12 cellular contexts compared by ENCODE assay signal in genomic region chr2:48357351-48357750, GRCh38. TPM values are rescaled to one million over a fixed set of nuclear protein-coding genes. Genes with fewer than 3 reads are reported as not detected.
A peak's percentile ranks its signal among the peaks of the same experiment; 100 is the strongest.
DNase-seq lines count a peak whose midpoint lies in the region; ATAC-seq and TF ChIP-seq lines count a peak whose summit lies in the region.
"Had no signal": no experiment of that assay in that cellular context is flagged by ENCODE, and none has a peak within 500 bp of the region (broad histone marks: within the 10 kb centered on the region; RNA-seq: fewer than 3 reads in every experiment).

No MANE protein-coding gene starts in this region.

- H3K27ac ChIP-seq in DOHH2 (ENCODE audit: low read depth, low read length) = peak overlapping the region; percentile 78
- H3K27ac ChIP-seq in HUES6 (ENCODE audit: low read depth, low read length) = 0 out of 2 replicates have a peak overlapping the region, but pooled peaks have one; percentile 38
- no peak overlapping the region for H3K27ac ChIP-seq in adrenal gland

- peaks cover 88% of the 10 kb centered on the region for H3K79me2 ChIP-seq in DOHH2 (ENCODE audit: control insufficient read depth, low read length)

- peaks cover 10% of the 10 kb centered on the region for H3K9me3 Mint-ChIP-seq in activated T-helper 2 cell treated with anti-CD3 and anti-CD28 coated beads, Interferon-gamma antibody, Interleukin-2, Interleukin-4, amounts not matched to agents 10 μg/mL and 5 μg/mL and 100 μg/mL, durations not matched to agents 14 hours and 24 hours and 36 hours
- H3K9me3 Mint-ChIP-seq in nephron progenitor cell = peaks cover 43% of the 10 kb centered on the region

- H3K4me3 Mint-ChIP-seq in activated T-helper 2 cell treated with anti-CD3 and anti-CD28 coated beads, Interferon-gamma antibody, Interleukin-2, Interleukin-4, amounts not matched to agents 10 μg/mL and 5 μg/mL and 100 μg/mL, durations not matched to agents 14 hours and 24 hours and 36 hours (ENCODE audit: low read depth) = peak overlapping the region; percentile 74
- H3K4me3 Mint-ChIP-seq in nephron progenitor cell = no peak overlapping the region

- H3K27me3 Mint-ChIP-seq in activated T-helper 2 cell treated with anti-CD3 and anti-CD28 coated beads, Interferon-gamma antibody, Interleukin-2, Interleukin-4, amounts not matched to agents 10 μg/mL and 5 μg/mL and 100 μg/mL, durations not matched to agents 14 hours and 24 hours and 36 hours (ENCODE audit: low read depth) = no peaks in the 10 kb centered on the region
- H3K27me3 Mint-ChIP-seq in nephron progenitor cell (ENCODE audit: low read depth, poor library complexity) = no peaks in the 10 kb centered on the region

- H3K36me3 ChIP-seq in DOHH2 (ENCODE audit: control insufficient read depth, low read length) = peaks cover 44% of the 10 kb centered on the region
- 0 out of 2 replicates have a peak, but pooled peaks cover 6% of the 10 kb centered on the region for H3K36me3 ChIP-seq in HUES6 (ENCODE audit: control insufficient read depth, insufficient read depth, low read length)
- no peaks in the 10 kb centered on the region for H3K36me3 ChIP-seq in adrenal gland (replicated peaks in 1 of 2)

- intact Hi-C loops in activated T-helper 2 cell treated with anti-CD3 and anti-CD28 coated beads, Interferon-gamma antibody, Interleukin-2, Interleukin-4, amounts not matched to agents 10 μg/mL and 5 μg/mL and 100 μg/mL, durations not matched to agents 14 hours and 24 hours and 36 hours (cut with micrococcal nuclease) = loop anchor here (1.0 to 5.0 kb wide), 4 partner anchors 13 to 450 kb away; partner anchors contain the start of gene FBXO11
- intact Hi-C loops in adrenal gland (cut with DNase I) = no loop called here

- H3F3A ChIP-seq in DOHH2 (ENCODE audit: control insufficient read depth, insufficient read depth) = peaks cover 20% of the 10 kb centered on the region

- H3K36me3 Mint-ChIP-seq in activated T-helper 2 cell treated with anti-CD3 and anti-CD28 coated beads, Interferon-gamma antibody, Interleukin-2, Interleukin-4, amounts not matched to agents 10 μg/mL and 5 μg/mL and 100 μg/mL, durations not matched to agents 14 hours and 24 hours and 36 hours (ENCODE audit: low read depth) = peaks cover 62% of the 10 kb centered on the region
- H3K36me3 Mint-ChIP-seq in nephron progenitor cell (ENCODE audit: low read depth) = peaks cover 66% of the 10 kb centered on the region

- H3K9ac ChIP-seq in HUES6 (ENCODE audit: low read length) = no peak overlapping the region

- no peaks in the 10 kb centered on the region for H3K9me3 ChIP-seq in DOHH2 (ENCODE audit: control insufficient read depth, insufficient read depth, low read length)
- H3K9me3 ChIP-seq in HUES6 (ENCODE audit: control insufficient read depth, insufficient read depth, low read depth, low read length) = 0 out of 2 replicates have a peak, but pooled peaks cover 3% of the 10 kb centered on the region
- H3K9me3 ChIP-seq in adrenal gland (replicated peaks in 1 of 3) = no peaks in the 10 kb centered on the region

- no peak for DNase-seq in activated T-helper 2 cell treated with anti-CD3 and anti-CD28 coated beads, Interferon-gamma antibody, Interleukin-2, Interleukin-4, amounts not matched to agents 10 μg/mL and 5 μg/mL and 100 μg/mL, durations not matched to agents 14 hours and 24 hours and 36 hours (ENCODE audit: low spot score)
- DNase-seq in nephron progenitor cell = no peak
- DNase-seq in adrenal gland = no peak
- no peak for DNase-seq in NCI-H1930 (lab: John Stamatoyannopoulos, UW)
- DNase-seq: foreskin melanocyte; kidney; NCI-H1694; NK-92 treated with Interleukin-12 subunit alpha and Interleukin-12 subunit beta, amount 100 ng/mL, for 24 hours; right cardiac atrium had no signal

- H3K4me1 ChIP-seq in DOHH2 (ENCODE audit: control insufficient read depth, low read length) = peaks cover 52% of the 10 kb centered on the region
- peaks cover 6% of the 10 kb centered on the region; the same call in 1 of the 2 replicates for H3K4me1 ChIP-seq in HUES6 (ENCODE audit: control insufficient read depth, insufficient read depth, low read length)
- peaks cover 17 to 43% of the 10 kb centered on the region in 2 donors for H3K4me1 ChIP-seq in adrenal gland (replicated peaks in 1 of 2)

- H3K4me2 ChIP-seq in DOHH2 (ENCODE audit: low read length) = peak overlapping the region; percentile 66

- H3K4me1 Mint-ChIP-seq in activated T-helper 2 cell treated with anti-CD3 and anti-CD28 coated beads, Interferon-gamma antibody, Interleukin-2, Interleukin-4, amounts not matched to agents 10 μg/mL and 5 μg/mL and 100 μg/mL, durations not matched to agents 14 hours and 24 hours and 36 hours (ENCODE audit: low read depth) = peaks cover 50% of the 10 kb centered on the region
- H3K4me1 Mint-ChIP-seq in nephron progenitor cell = peaks cover 16% of the 10 kb centered on the region

- ATAC-seq in HG03469 (IDR thresholded peaks at IDR 0.05; ENCODE audit: unreplicated experiment) = no peak
- ATAC-seq: right cardiac atrium had no signal

- peak overlapping the region; percentile 98 for H3K27ac Mint-ChIP-seq in activated T-helper 2 cell treated with anti-CD3 and anti-CD28 coated beads, Interferon-gamma antibody, Interleukin-2, Interleukin-4, amounts not matched to agents 10 μg/mL and 5 μg/mL and 100 μg/mL, durations not matched to agents 14 hours and 24 hours and 36 hours
- H3K27ac Mint-ChIP-seq in nephron progenitor cell = peak overlapping the region; percentile 69

- WGBS in adrenal gland, 4 donors = 87 to 93% (median 90%) methylated on average over 8 of the region's 8 CpGs

- no peaks in the 10 kb centered on the region for H3K9me2 ChIP-seq in DOHH2 (replicated peaks; ENCODE audit: control insufficient read depth, low read length)

- H3K27me3 ChIP-seq in DOHH2 (ENCODE audit: control insufficient read depth, low read length) (no peaks in the 10 kb centered on the region), HUES6 (ENCODE audit: control insufficient read depth, insufficient read depth, low read length) (no peaks in the 10 kb centered on the region), adrenal gland (no peaks in the 10 kb centered on the region)

- H3K4me3 ChIP-seq in DOHH2 (ENCODE audit: low read length) = peak overlapping the region; percentile 57
- H3K4me3 ChIP-seq in HUES6 (ENCODE audit: low read depth, low read length) = no peak overlapping the region
- no peak overlapping the region for H3K4me3 ChIP-seq in adrenal gland

- TF ChIP-seq POLR2A in adrenal gland (IDR thresholded peaks at IDR 0.05) = no peak

- no peak for TF ChIP-seq CTCF in DOHH2 (IDR thresholded peaks at IDR 0.05; ENCODE audit: low read depth, low read length, poor library complexity, severe bottlenecking)
- TF ChIP-seq CTCF in nephron progenitor cell (IDR thresholded peaks at IDR 0.05) = no peak
- no peak for TF ChIP-seq CTCF in adrenal gland (IDR thresholded peaks at IDR 0.05)

- H4K20me1 ChIP-seq in DOHH2 (ENCODE audit: control insufficient read depth, insufficient read depth, low read depth, low read length) = peaks cover 3% of the 10 kb centered on the region; the same call in 1 of the 2 replicates

RNA-seq across cellular contexts. Expression of gene FOXN2, which starts 42.9 kb away (rescaled TPM):
- total RNA-seq in activated T-helper 2 cell treated with anti-CD3 and anti-CD28 coated beads, Interferon-gamma antibody, Interleukin-2, Interleukin-4, amounts not matched to agents 10 μg/mL and 5 μg/mL and 100 μg/mL, durations not matched to agents 14 hours and 24 hours and 36 hours = 42.5 and 43.7 TPM in 2 replicates
- total RNA-seq in adrenal gland = 10 to 100 TPM; 10.1 to 35.9 (median 19.0) TPM
- polyA plus RNA-seq in adrenal gland = 10 to 100 TPM in 1 of 3 donors, 1 to 10 TPM in 2; 2.3 to 11.2 (median 2.7) TPM

Comparison
In these comparisons a context has a peak if more than half of its experiments do, and no peak if none do; other contexts are left out.
1. H3K27ac ChIP-seq: peak in DOHH2 (single experiment) and HUES6 (single experiment); none in adrenal gland (0 of 5).